In genomic region chr9:106588601-106589000, GRCh38 we compare ENCODE assay signal across 17 cellular contexts.
DNase-seq lines count a peak whose midpoint lies in the region; ATAC-seq and TF ChIP-seq lines count a peak whose summit lies in the region.
"Had no signal": no experiment of that assay in that cellular context is flagged by ENCODE, and none has a peak within 500 bp of the region (broad histone marks: within the 10 kb centered on the region; RNA-seq: fewer than 3 reads in every experiment).

No MANE protein-coding gene starts in this region.

- H3K27me3 Mint-ChIP-seq in nephron progenitor cell (ENCODE audit: low read depth, poor library complexity), result peaks cover 4% of the 10 kb centered on the region
- no peaks in the 10 kb centered on the region for H3K27me3 Mint-ChIP-seq in activated T-helper 2 cell treated with anti-CD3 and anti-CD28 coated beads, Interferon-gamma antibody, Interleukin-2, Interleukin-4, amounts not matched to agents 10 μg/mL and 5 μg/mL and 100 μg/mL, durations not matched to agents 14 hours and 24 hours and 36 hours (ENCODE audit: low read depth)

- peak; percentile 78 for ATAC-seq in esophagus mucosa
- no peak for ATAC-seq in GM21619 (IDR thresholded peaks at IDR 0.05; ENCODE audit: unreplicated experiment)

- no peak for TF ChIP-seq CTCF in nephron progenitor cell (IDR thresholded peaks at IDR 0.05)

- intact Hi-C loops in activated T-helper 2 cell treated with anti-CD3 and anti-CD28 coated beads, Interferon-gamma antibody, Interleukin-2, Interleukin-4, amounts not matched to agents 10 μg/mL and 5 μg/mL and 100 μg/mL, durations not matched to agents 14 hours and 24 hours and 36 hours (cut with micrococcal nuclease), result no loop called here

- peaks cover 18% of the 10 kb centered on the region for H3K4me1 Mint-ChIP-seq in nephron progenitor cell
- H3K4me1 Mint-ChIP-seq in activated T-helper 2 cell treated with anti-CD3 and anti-CD28 coated beads, Interferon-gamma antibody, Interleukin-2, Interleukin-4, amounts not matched to agents 10 μg/mL and 5 μg/mL and 100 μg/mL, durations not matched to agents 14 hours and 24 hours and 36 hours (ENCODE audit: low read depth), result no peaks in the 10 kb centered on the region
- H3K4me1 Mint-ChIP-seq: naive B cell had no signal

- no peaks in the 10 kb centered on the region for H3K36me3 Mint-ChIP-seq in nephron progenitor cell (ENCODE audit: low read depth)
- no peaks in the 10 kb centered on the region for H3K36me3 Mint-ChIP-seq in activated T-helper 2 cell treated with anti-CD3 and anti-CD28 coated beads, Interferon-gamma antibody, Interleukin-2, Interleukin-4, amounts not matched to agents 10 μg/mL and 5 μg/mL and 100 μg/mL, durations not matched to agents 14 hours and 24 hours and 36 hours (ENCODE audit: low read depth)
- H3K36me3 Mint-ChIP-seq: naive B cell had no signal

- DNase-seq in ELF-1 (ENCODE audit: low read depth, low spot score) (peak; percentile 79), RPMI7951 (ENCODE audit: low read depth) (peak; percentile 95), nephron progenitor cell (no peak), GM19238 (ENCODE audit: insufficient read length, low spot score) (no peak)
- no peak for DNase-seq in activated CD8-positive, alpha-beta memory T cell treated with anti-CD3 and anti-CD28 coated beads, Interleukin-2, amount 50 U/mL, for 4 hours
- no peak for DNase-seq in activated T-helper 2 cell treated with anti-CD3 and anti-CD28 coated beads, Interferon-gamma antibody, Interleukin-2, Interleukin-4, amounts not matched to agents 10 μg/mL and 5 μg/mL and 100 μg/mL, durations not matched to agents 14 hours and 24 hours and 36 hours (ENCODE audit: low spot score)
- DNase-seq: dorsolateral prefrontal cortex; IMR-90; naive B cell; NCI-H1105; NCI-H524 treated with DMSO at 0.1 percent for 48 hours; SIG-M5; stimulated activated CD4-positive, alpha-beta T cell treated with anti-CD3 and anti-CD28 coated beads, Interleukin-4, amount 100 ng/mL, for 4 hours; stimulated activated naive CD4-positive, alpha-beta T cell treated with Interleukin-2 at 50 U/mL for 16 hours; uterus had no signal

- H3K27ac Mint-ChIP-seq in nephron progenitor cell, result peak overlapping the region; percentile 9
- no peak overlapping the region for H3K27ac Mint-ChIP-seq in activated T-helper 2 cell treated with anti-CD3 and anti-CD28 coated beads, Interferon-gamma antibody, Interleukin-2, Interleukin-4, amounts not matched to agents 10 μg/mL and 5 μg/mL and 100 μg/mL, durations not matched to agents 14 hours and 24 hours and 36 hours
- H3K27ac Mint-ChIP-seq: naive B cell had no signal

- H3K9me3 Mint-ChIP-seq in nephron progenitor cell, result no peaks in the 10 kb centered on the region
- no peaks in the 10 kb centered on the region for H3K9me3 Mint-ChIP-seq in activated T-helper 2 cell treated with anti-CD3 and anti-CD28 coated beads, Interferon-gamma antibody, Interleukin-2, Interleukin-4, amounts not matched to agents 10 μg/mL and 5 μg/mL and 100 μg/mL, durations not matched to agents 14 hours and 24 hours and 36 hours

- H3K4me3 Mint-ChIP-seq in nephron progenitor cell, result no peak overlapping the region
- H3K4me3 Mint-ChIP-seq in activated T-helper 2 cell treated with anti-CD3 and anti-CD28 coated beads, Interferon-gamma antibody, Interleukin-2, Interleukin-4, amounts not matched to agents 10 μg/mL and 5 μg/mL and 100 μg/mL, durations not matched to agents 14 hours and 24 hours and 36 hours (ENCODE audit: low read depth), result no peak overlapping the region
- H3K4me3 Mint-ChIP-seq: naive B cell had no signal

Comparison
In these comparisons a context has a peak if more than half of its experiments do, and no peak if none do; other contexts are left out.
1. DNase-seq: peak in ELF-1 (single experiment) and RPMI7951 (single experiment); none in nephron progenitor cell (single experiment), activated CD8-positive, alpha-beta memory T cell treated with anti-CD3 and anti-CD28 coated beads, Interleukin-2, amount 50 U/mL, for 4 hours (single experiment), activated T-helper 2 cell treated with anti-CD3 and anti-CD28 coated beads, Interferon-gamma antibody, Interleukin-2, Interleukin-4, amounts not matched to agents 10 μg/mL and 5 μg/mL and 100 μg/mL, durations not matched to agents 14 hours and 24 hours and 36 hours (single experiment) and GM19238 (single experiment).